In the genomic region with DNA sequence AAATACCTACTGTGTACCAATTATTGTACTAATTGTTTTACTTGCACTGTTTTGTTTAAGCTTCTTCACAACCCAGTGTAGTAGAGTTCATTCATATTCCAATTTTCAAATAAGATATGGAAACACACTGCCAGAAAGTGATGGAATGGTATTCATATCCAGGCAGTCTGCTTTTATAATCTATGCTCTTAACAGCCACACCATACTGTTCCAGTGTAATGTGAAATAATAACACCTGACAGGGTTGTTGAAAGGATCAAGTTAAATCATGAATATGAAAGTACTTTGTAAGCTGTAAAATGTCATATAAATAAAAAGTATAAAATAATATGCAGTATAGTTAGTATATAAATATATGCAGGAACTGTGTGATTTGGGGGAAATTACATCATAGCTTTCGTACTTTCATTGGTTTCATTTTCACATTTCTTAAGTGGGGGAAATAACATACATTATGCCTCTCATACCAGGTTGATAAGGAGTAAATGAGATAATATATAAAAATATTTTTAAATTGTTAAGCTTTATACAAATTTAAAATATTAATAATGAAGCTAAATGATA, we compare ENCODE assay signal across 1 cellular context.
TF ChIP-seq lines count a peak whose summit lies in the region.

No MANE protein-coding gene starts in this region.

TF ChIP-seq in HCT116, 20 proteins besides CTCF, POLR2A, EP300 and RAD21:
- TF ChIP-seq, protein P1, sequence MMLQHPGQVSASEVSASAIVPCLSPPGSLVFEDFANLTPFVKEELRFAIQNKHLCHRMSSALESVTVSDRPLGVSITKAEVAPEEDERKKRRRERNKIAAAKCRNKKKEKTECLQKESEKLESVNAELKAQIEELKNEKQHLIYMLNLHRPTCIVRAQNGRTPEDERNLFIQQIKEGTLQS (IDR thresholded peaks at IDR 0.05): no peak
- TF ChIP-seq TCF7L2 (IDR thresholded peaks at IDR 0.05; ENCODE audit: borderline replicate concordance, extremely low read depth, insufficient read depth, insufficient read length) (no peak), EGR1 (IDR thresholded peaks at IDR 0.05; ENCODE audit: low read depth) (no peak), FOSL1 (IDR thresholded peaks at IDR 0.05; ENCODE audit: low read depth) (no peak), SRF (IDR thresholded peaks at IDR 0.05; ENCODE audit: low read depth) (no peak)
- TF ChIP-seq, protein P2, sequence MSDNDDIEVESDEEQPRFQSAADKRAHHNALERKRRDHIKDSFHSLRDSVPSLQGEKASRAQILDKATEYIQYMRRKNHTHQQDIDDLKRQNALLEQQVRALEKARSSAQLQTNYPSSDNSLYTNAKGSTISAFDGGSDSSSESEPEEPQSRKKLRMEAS (IDR thresholded peaks at IDR 0.05): no peak
